In the genomic region with DNA sequence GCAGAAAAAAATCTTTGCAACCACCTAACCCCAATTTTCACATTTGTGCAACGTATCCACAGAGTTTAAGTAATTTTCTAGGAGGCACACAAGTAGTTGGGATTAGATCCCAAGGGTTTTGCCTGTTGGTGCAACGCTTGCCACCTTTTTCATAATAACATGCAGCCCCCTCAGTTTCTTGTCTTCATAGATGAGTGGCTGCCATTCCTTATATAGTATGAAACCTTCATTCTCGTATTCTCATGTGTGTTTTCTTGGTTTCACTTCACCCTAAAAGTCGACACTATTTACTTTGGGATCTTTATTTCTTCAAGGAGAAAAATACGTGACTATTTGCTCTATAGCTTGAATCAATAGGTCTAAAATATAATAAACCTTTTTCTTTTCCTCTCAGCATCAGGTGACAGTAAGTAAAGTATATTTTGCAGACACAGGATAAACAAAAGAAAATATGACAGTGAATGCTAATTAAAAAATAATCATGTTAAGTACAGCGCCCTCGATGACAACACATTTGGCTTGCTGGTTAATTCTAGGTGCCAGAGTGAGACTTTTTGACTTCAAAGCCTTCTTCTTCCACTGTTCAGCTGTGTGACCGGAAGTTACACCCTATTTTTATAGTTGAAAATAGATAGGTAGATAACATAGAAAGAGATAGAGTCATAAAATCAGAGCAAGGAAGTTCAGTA, we compare ENCODE assay signal across 12 cellular contexts.
DNase-seq lines count a peak whose midpoint lies in the region; ATAC-seq and TF ChIP-seq lines count a peak whose summit lies in the region.
"Had no signal": no experiment of that assay in that cellular context is flagged by ENCODE, and none has a peak within 500 bp of the region (broad histone marks: within the 10 kb centered on the region; RNA-seq: fewer than 3 reads in every experiment).

No MANE protein-coding gene starts in this region.

- no peak for TF ChIP-seq POLR2A in breast epithelium (IDR thresholded peaks at IDR 0.05)

- no peaks in the 10 kb centered on the region for H3K9me3 Mint-ChIP-seq in MCF 10A (ENCODE audit: unreplicated experiment)

- H3K4me3 ChIP-seq in breast epithelium (no peak overlapping the region), right atrium auricular region (no peak overlapping the region)
- H3K4me3 ChIP-seq: adrenal gland, left ventricle myocardium inferior had no signal

- peak overlapping the region; percentile 15 for H3K4me3 Mint-ChIP-seq in MCF 10A (ENCODE audit: unreplicated experiment)

- ATAC-seq in HG02571 (IDR thresholded peaks at IDR 0.05; ENCODE audit: unreplicated experiment) = peak; percentile 91
- ATAC-seq in HG03175 (IDR thresholded peaks at IDR 0.05; ENCODE audit: unreplicated experiment) = peak; percentile 92

- H3K27me3 ChIP-seq in breast epithelium (no peaks in the 10 kb centered on the region), right atrium auricular region (no peaks in the 10 kb centered on the region)
- H3K27me3 ChIP-seq: adrenal gland had no signal

- no peaks in the 10 kb centered on the region for H3K9me3 ChIP-seq in breast epithelium
- no peaks in the 10 kb centered on the region for H3K9me3 ChIP-seq in right atrium auricular region
- H3K9me3 ChIP-seq: adrenal gland, left ventricle myocardium inferior had no signal

- no TSS peak for BruUV-seq in MCF 10A (replicated peaks; lab: Mats Ljungman, UMichigan)

- H3K4me1 ChIP-seq in breast epithelium (no peaks in the 10 kb centered on the region), right atrium auricular region (no peaks in the 10 kb centered on the region)
- H3K4me1 ChIP-seq: adrenal gland, left ventricle myocardium inferior had no signal

- POLR2A ChIA-PET in MCF 10A (lab: Yijun Ruan, JAX) = interaction anchor here (0.6 kb wide), 1 partner anchor 86 kb away, joined by 3 read pairs; no protein-coding TSS in a partner anchor

- CTCF ChIA-PET in MCF 10A (lab: Yijun Ruan, JAX) = interaction anchor here (1.0 to 1.2 kb wide), 2 partner anchors 11 to 16 kb away, joined by 4 read pairs; no protein-coding TSS in a partner anchor

- no peaks in the 10 kb centered on the region for H3K4me1 Mint-ChIP-seq in MCF 10A (ENCODE audit: insufficient read depth, unreplicated experiment)

- H3K36me3 ChIP-seq in breast epithelium = no peaks in the 10 kb centered on the region
- no peaks in the 10 kb centered on the region for H3K36me3 ChIP-seq in right atrium auricular region
- H3K36me3 ChIP-seq: adrenal gland, left ventricle myocardium inferior had no signal

- DNase-seq in MCF 10A (ENCODE audit: unreplicated experiment) (no peak), breast epithelium (ENCODE audit: low spot score in 2 of 2) (no peak), glomerular visceral epithelial cell (ENCODE audit: extremely low spot score) (no peak), NCI-H1092 treated with DMSO at 0.1 percent for 48 hours (lab: John Stamatoyannopoulos, UW) (no peak), right atrium auricular region (ENCODE audit: low spot score) (no peak), SW 1271 (lab: John Stamatoyannopoulos, UW) (no peak)
- DNase-seq: 8988T, adrenal gland, left ventricle myocardium inferior, NCI-H1930 had no signal

- H3K27ac ChIP-seq in breast epithelium (no peak overlapping the region), right atrium auricular region (no peak overlapping the region)
- H3K27ac ChIP-seq: adrenal gland, left ventricle myocardium inferior had no signal

- H3K27ac Mint-ChIP-seq in MCF 10A (ENCODE audit: low read depth, unreplicated experiment) = no peak overlapping the region

- TF ChIP-seq CTCF in MCF 10A (IDR thresholded peaks at IDR 0.05; ENCODE audit: unreplicated experiment) (no peak), breast epithelium (IDR thresholded peaks at IDR 0.05) (no peak), right atrium auricular region (IDR thresholded peaks at IDR 0.05) (no peak)

- H3K36me3 Mint-ChIP-seq in MCF 10A (ENCODE audit: insufficient read depth, unreplicated experiment) = no peaks in the 10 kb centered on the region

- intact Hi-C loops in MCF 10A (cut with micrococcal nuclease) = no loop called here
- intact Hi-C loops in breast epithelium (cut with DNase I; ENCODE audit: low total_unique reads) = no loop called here

- peaks cover 33% of the 10 kb centered on the region for H3K27me3 Mint-ChIP-seq in MCF 10A (ENCODE audit: insufficient read depth, unreplicated experiment)
